1 cellular context compared by ENCODE assay signal in the genomic region with DNA sequence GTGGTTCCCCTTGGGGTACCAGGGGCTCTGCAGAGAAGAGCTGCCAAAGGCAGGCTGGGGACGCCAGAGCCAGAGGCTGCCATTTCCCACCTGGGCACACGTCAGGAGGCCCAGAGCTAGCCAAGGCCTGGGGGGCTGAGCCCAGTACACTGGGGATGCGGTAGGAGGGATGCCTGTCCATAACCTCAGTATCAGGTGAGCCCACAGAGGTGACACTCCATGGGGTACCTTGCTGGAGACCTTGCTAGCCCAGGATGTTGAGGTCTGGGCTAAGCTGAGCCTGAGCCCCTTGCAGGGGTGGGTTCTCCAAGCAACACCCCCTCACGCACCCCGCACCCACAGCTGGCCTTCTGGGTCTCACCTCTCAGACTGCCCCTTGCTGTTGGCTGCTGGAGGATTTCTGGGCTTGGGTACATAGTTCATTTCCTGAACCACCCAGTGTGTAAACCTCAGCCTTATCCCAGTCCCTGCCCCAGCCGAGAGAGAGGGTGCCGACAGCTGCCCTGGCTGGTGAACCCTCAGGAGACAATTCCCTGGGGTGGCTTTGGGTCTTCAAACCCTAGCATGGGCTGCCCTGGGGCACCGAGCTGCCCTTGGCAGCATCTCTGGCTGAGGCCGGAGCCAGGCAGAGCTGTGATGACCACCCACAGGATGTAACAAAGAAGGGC.
TF ChIP-seq lines count a peak whose summit lies in the region.

No MANE protein-coding gene starts in this region.

TF ChIP-seq in HepG2, 621 proteins besides CTCF, POLR2A, EP300 and RAD21 (continued from another document and continues in another):
- TF ChIP-seq, protein P1, sequence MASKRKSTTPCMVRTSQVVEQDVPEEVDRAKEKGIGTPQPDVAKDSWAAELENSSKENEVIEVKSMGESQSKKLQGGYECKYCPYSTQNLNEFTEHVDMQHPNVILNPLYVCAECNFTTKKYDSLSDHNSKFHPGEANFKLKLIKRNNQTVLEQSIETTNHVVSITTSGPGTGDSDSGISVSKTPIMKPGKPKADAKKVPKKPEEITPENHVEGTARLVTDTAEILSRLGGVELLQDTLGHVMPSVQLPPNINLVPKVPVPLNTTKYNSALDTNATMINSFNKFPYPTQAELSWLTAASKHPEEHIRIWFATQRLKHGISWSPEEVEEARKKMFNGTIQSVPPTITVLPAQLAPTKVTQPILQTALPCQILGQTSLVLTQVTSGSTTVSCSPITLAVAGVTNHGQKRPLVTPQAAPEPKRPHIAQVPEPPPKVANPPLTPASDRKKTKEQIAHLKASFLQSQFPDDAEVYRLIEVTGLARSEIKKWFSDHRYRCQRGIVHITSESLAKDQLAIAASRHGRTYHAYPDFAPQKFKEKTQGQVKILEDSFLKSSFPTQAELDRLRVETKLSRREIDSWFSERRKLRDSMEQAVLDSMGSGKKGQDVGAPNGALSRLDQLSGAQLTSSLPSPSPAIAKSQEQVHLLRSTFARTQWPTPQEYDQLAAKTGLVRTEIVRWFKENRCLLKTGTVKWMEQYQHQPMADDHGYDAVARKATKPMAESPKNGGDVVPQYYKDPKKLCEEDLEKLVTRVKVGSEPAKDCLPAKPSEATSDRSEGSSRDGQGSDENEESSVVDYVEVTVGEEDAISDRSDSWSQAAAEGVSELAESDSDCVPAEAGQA (IDR thresholded peaks at IDR 0.05; ENCODE audit: low read depth) = no peak
- TF ChIP-seq, protein P1 (CRISPR knock-in tag; IDR thresholded peaks at IDR 0.05; ENCODE audit: borderline replicate concordance) = no peak
- TF ChIP-seq, protein P2, sequence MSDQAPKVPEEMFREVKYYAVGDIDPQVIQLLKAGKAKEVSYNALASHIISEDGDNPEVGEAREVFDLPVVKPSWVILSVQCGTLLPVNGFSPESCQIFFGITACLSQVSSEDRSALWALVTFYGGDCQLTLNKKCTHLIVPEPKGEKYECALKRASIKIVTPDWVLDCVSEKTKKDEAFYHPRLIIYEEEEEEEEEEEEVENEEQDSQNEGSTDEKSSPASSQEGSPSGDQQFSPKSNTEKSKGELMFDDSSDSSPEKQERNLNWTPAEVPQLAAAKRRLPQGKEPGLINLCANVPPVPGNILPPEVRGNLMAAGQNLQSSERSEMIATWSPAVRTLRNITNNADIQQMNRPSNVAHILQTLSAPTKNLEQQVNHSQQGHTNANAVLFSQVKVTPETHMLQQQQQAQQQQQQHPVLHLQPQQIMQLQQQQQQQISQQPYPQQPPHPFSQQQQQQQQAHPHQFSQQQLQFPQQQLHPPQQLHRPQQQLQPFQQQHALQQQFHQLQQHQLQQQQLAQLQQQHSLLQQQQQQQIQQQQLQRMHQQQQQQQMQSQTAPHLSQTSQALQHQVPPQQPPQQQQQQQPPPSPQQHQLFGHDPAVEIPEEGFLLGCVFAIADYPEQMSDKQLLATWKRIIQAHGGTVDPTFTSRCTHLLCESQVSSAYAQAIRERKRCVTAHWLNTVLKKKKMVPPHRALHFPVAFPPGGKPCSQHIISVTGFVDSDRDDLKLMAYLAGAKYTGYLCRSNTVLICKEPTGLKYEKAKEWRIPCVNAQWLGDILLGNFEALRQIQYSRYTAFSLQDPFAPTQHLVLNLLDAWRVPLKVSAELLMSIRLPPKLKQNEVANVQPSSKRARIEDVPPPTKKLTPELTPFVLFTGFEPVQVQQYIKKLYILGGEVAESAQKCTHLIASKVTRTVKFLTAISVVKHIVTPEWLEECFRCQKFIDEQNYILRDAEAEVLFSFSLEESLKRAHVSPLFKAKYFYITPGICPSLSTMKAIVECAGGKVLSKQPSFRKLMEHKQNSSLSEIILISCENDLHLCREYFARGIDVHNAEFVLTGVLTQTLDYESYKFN (CRISPR knock-in tag; conservative IDR thresholded peaks at IDR 0.05) = peak; percentile 89
- TF ChIP-seq, protein P3, sequence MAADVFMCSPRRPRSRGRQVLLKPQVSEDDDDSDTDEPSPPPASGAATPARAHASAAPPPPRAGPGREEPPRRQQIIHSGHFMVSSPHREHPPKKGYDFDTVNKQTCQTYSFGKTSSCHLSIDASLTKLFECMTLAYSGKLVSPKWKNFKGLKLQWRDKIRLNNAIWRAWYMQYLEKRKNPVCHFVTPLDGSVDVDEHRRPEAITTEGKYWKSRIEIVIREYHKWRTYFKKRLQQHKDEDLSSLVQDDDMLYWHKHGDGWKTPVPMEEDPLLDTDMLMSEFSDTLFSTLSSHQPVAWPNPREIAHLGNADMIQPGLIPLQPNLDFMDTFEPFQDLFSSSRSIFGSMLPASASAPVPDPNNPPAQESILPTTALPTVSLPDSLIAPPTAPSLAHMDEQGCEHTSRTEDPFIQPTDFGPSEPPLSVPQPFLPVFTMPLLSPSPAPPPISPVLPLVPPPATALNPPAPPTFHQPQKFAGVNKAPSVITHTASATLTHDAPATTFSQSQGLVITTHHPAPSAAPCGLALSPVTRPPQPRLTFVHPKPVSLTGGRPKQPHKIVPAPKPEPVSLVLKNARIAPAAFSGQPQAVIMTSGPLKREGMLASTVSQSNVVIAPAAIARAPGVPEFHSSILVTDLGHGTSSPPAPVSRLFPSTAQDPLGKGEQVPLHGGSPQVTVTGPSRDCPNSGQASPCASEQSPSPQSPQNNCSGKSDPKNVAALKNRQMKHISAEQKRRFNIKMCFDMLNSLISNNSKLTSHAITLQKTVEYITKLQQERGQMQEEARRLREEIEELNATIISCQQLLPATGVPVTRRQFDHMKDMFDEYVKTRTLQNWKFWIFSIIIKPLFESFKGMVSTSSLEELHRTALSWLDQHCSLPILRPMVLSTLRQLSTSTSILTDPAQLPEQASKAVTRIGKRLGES (CRISPR knock-in tag; IDR thresholded peaks at IDR 0.05; ENCODE audit: borderline replicate concordance) = no peak
- TF ChIP-seq ZNF792 (CRISPR knock-in tag; IDR thresholded peaks at IDR 0.05) = no peak
- TF ChIP-seq, protein P4, sequence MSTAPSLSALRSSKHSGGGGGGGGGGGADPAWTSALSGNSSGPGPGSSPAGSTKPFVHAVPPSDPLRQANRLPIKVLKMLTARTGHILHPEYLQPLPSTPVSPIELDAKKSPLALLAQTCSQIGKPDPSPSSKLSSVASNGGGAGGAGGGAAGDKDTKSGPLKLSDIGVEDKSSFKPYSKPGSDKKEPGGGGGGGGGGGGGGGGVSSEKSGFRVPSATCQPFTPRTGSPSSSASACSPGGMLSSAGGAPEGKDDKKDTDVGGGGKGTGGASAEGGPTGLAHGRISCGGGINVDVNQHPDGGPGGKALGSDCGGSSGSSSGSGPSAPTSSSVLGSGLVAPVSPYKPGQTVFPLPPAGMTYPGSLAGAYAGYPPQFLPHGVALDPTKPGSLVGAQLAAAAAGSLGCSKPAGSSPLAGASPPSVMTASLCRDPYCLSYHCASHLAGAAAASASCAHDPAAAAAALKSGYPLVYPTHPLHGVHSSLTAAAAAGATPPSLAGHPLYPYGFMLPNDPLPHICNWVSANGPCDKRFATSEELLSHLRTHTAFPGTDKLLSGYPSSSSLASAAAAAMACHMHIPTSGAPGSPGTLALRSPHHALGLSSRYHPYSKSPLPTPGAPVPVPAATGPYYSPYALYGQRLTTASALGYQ (CRISPR knock-in tag; IDR thresholded peaks at IDR 0.05) = no peak
- no peak for TF ChIP-seq ATF1 (CRISPR knock-in tag; IDR thresholded peaks at IDR 0.05)
- TF ChIP-seq ZNF282 (IDR thresholded peaks at IDR 0.05; ENCODE audit: partially characterized antibody) = no peak
- no peak for TF ChIP-seq KAT2B (IDR thresholded peaks at IDR 0.05; ENCODE audit: borderline replicate concordance, low read depth, low read length)
- no peak for TF ChIP-seq ZNF564 (CRISPR knock-in tag; IDR thresholded peaks at IDR 0.05)
- no peak for TF ChIP-seq TGIF2 (CRISPR knock-in tag; IDR thresholded peaks at IDR 0.05)
- 0 out of 2 replicates have a peak, but pooled peaks have one; percentile 56 for TF ChIP-seq ZNF772 (CRISPR knock-in tag; IDR thresholded peaks at IDR 0.05)
- TF ChIP-seq ZNF510 (CRISPR knock-in tag; IDR thresholded peaks at IDR 0.05; ENCODE audit: low read depth) = no peak
- peak; percentile 31; the same call in 1 of the 2 replicates for TF ChIP-seq BCL6 (CRISPR knock-in tag; IDR thresholded peaks at IDR 0.05)
- TF ChIP-seq, protein P5, sequence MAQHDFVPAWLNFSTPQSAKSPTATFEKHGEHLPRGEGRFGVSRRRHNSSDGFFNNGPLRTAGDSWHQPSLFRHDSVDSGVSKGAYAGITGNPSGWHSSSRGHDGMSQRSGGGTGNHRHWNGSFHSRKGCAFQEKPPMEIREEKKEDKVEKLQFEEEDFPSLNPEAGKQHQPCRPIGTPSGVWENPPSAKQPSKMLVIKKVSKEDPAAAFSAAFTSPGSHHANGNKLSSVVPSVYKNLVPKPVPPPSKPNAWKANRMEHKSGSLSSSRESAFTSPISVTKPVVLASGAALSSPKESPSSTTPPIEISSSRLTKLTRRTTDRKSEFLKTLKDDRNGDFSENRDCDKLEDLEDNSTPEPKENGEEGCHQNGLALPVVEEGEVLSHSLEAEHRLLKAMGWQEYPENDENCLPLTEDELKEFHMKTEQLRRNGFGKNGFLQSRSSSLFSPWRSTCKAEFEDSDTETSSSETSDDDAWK (CRISPR knock-in tag; IDR thresholded peaks at IDR 0.05) = no peak
- no peak for TF ChIP-seq KMT2A (CRISPR knock-in tag; IDR thresholded peaks at IDR 0.05)
- no peak for TF ChIP-seq KLF11 (CRISPR knock-in tag; IDR thresholded peaks at IDR 0.05)
- TF ChIP-seq PHF20 (CRISPR knock-in tag; IDR thresholded peaks at IDR 0.05) = no peak
- no peak; the same call in 1 of the 2 replicates for TF ChIP-seq SP4 (CRISPR knock-in tag; IDR thresholded peaks at IDR 0.05)
- TF ChIP-seq HDAC1 (CRISPR knock-in tag; IDR thresholded peaks at IDR 0.05) = peak; percentile 81
- peak; percentile 82; the same call in 1 of the 2 replicates for TF ChIP-seq ZNF788 (CRISPR knock-in tag; IDR thresholded peaks at IDR 0.05; ENCODE audit: borderline replicate concordance)
- TF ChIP-seq MTF1 (CRISPR knock-in tag; IDR thresholded peaks at IDR 0.05) = no peak
- TF ChIP-seq IRX3 (CRISPR knock-in tag; IDR thresholded peaks at IDR 0.05; ENCODE audit: borderline replicate concordance, low read depth) = no peak
- TF ChIP-seq, protein P6, sequence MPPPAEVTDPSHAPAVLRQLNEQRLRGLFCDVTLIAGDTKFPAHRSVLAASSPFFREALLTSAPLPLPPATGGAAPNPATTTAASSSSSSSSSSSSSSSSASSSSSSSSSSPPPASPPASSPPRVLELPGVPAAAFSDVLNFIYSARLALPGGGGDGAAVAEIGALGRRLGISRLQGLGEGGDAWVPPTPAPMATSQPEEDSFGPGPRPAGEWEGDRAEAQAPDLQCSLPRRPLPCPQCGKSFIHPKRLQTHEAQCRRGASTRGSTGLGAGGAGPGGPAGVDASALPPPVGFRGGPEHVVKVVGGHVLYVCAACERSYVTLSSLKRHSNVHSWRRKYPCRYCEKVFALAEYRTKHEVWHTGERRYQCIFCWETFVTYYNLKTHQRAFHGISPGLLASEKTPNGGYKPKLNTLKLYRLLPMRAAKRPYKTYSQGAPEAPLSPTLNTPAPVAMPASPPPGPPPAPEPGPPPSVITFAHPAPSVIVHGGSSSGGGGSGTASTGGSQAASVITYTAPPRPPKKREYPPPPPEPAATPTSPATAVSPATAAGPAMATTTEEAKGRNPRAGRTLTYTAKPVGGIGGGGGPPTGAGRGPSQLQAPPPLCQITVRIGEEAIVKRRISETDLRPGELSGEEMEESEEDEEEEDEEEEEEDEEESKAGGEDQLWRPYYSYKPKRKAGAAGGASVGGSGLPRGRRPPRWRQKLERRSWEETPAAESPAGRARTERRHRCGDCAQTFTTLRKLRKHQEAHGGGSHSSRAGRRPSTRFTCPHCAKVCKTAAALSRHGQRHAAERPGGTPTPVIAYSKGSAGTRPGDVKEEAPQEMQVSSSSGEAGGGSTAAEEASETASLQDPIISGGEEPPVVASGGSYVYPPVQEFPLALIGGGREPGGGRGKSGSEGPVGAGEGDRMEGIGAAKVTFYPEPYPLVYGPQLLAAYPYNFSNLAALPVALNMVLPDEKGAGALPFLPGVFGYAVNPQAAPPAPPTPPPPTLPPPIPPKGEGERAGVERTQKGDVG (CRISPR knock-in tag; IDR thresholded peaks at IDR 0.05; ENCODE audit: borderline replicate concordance) = no peak
- no peak for TF ChIP-seq ZNF446 (CRISPR knock-in tag; IDR thresholded peaks at IDR 0.05)
- TF ChIP-seq NFKBIZ (CRISPR knock-in tag; IDR thresholded peaks at IDR 0.05) = peak; percentile 61; the same call in 1 of the 2 replicates
- TF ChIP-seq, protein P7, sequence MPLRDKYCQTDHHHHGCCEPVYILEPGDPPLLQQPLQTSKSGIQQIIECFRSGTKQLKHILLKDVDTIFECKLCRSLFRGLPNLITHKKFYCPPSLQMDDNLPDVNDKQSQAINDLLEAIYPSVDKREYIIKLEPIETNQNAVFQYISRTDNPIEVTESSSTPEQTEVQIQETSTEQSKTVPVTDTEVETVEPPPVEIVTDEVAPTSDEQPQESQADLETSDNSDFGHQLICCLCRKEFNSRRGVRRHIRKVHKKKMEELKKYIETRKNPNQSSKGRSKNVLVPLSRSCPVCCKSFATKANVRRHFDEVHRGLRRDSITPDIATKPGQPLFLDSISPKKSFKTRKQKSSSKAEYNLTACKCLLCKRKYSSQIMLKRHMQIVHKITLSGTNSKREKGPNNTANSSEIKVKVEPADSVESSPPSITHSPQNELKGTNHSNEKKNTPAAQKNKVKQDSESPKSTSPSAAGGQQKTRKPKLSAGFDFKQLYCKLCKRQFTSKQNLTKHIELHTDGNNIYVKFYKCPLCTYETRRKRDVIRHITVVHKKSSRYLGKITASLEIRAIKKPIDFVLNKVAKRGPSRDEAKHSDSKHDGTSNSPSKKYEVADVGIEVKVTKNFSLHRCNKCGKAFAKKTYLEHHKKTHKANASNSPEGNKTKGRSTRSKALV (CRISPR knock-in tag; IDR thresholded peaks at IDR 0.05) = 0 out of 2 replicates have a peak, but pooled peaks have one; percentile 38
- TF ChIP-seq ATAD3A (CRISPR knock-in tag; IDR thresholded peaks at IDR 0.05) = no peak
- TF ChIP-seq, protein P8, sequence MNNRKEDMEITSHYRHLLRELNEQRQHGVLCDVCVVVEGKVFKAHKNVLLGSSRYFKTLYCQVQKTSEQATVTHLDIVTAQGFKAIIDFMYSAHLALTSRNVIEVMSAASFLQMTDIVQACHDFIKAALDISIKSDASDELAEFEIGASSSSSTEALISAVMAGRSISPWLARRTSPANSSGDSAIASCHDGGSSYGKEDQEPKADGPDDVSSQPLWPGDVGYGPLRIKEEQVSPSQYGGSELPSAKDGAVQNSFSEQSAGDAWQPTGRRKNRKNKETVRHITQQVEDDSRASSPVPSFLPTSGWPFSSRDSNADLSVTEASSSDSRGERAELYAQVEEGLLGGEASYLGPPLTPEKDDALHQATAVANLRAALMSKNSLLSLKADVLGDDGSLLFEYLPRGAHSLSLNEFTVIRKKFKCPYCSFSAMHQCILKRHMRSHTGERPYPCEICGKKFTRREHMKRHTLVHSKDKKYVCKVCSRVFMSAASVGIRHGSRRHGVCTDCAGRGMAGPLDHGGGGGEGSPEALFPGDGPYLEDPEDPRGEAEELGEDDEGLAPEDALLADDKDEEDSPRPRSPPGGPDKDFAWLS (CRISPR knock-in tag; IDR thresholded peaks at IDR 0.05; ENCODE audit: borderline replicate concordance) = 0 out of 2 replicates have a peak, but pooled peaks have one; percentile 47
